In genomic region chr2:241272298-241272721, GRCh38 we compare ENCODE assay signal across 9 cellular contexts. TPM values are rescaled to one million over a fixed set of nuclear protein-coding genes. Genes with fewer than 3 reads are reported as not detected.
DNase-seq lines count a peak whose midpoint lies in the region; ATAC-seq and TF ChIP-seq lines count a peak whose summit lies in the region.
"Had no signal": no experiment of that assay in that cellular context is flagged by ENCODE, and none has a peak within 500 bp of the region (broad histone marks: within the 10 kb centered on the region; RNA-seq: fewer than 3 reads in every experiment).

No MANE protein-coding gene starts in this region.

- no peaks in the 10 kb centered on the region for H3K27me3 Mint-ChIP-seq in activated T-helper 2 cell treated with anti-CD3 and anti-CD28 coated beads, Interferon-gamma antibody, Interleukin-2, Interleukin-4, amounts not matched to agents 10 μg/mL and 5 μg/mL and 100 μg/mL, durations not matched to agents 14 hours and 24 hours and 36 hours (ENCODE audit: low read depth)
- H3K27me3 Mint-ChIP-seq: IgD-negative memory B cell had no signal

- H3K27ac ChIP-seq in C4-2B (peak overlapping the region; percentile 99), HUES48 (ENCODE audit: low read depth, low read length) (no peak overlapping the region), right cardiac atrium (ENCODE audit: low read length) (peak overlapping the region; percentile 76)

- intact Hi-C loops in right cardiac atrium (cut with DNase I): loop anchor here in 1 of 4 donors (5.0 kb wide), 1 partner anchor 45 kb away; the partner anchor contains the start of genes HDLBP and SEPTIN2
- intact Hi-C loops in activated T-helper 2 cell treated with anti-CD3 and anti-CD28 coated beads, Interferon-gamma antibody, Interleukin-2, Interleukin-4, amounts not matched to agents 10 μg/mL and 5 μg/mL and 100 μg/mL, durations not matched to agents 14 hours and 24 hours and 36 hours (cut with micrococcal nuclease): no loop called here

- DNase-seq in activated gamma-delta T cell treated with Interleukin-2 at 50 U/mL for 16 hours (peak; percentile 15), right cardiac atrium (peak; percentile 52 to 81 (median 79)), skeletal muscle cell (ENCODE audit: low read depth) (no peak), 8988T (no peak)
- DNase-seq in activated T-helper 2 cell treated with anti-CD3 and anti-CD28 coated beads, Interferon-gamma antibody, Interleukin-2, Interleukin-4, amounts not matched to agents 10 μg/mL and 5 μg/mL and 100 μg/mL, durations not matched to agents 14 hours and 24 hours and 36 hours (ENCODE audit: low spot score): no peak

- H3K27me3 ChIP-seq in HUES48 (ENCODE audit: control insufficient read depth, insufficient read depth, low read length) (no peaks in the 10 kb centered on the region), right cardiac atrium (ENCODE audit: control insufficient read depth, insufficient read depth) (no peaks in the 10 kb centered on the region)

- ATAC-seq in GM19438 (IDR thresholded peaks at IDR 0.05; ENCODE audit: low read depth, unreplicated experiment): peak; percentile 43
- peak; percentile 27 to 28 for ATAC-seq in right cardiac atrium

- peaks cover 22% of the 10 kb centered on the region for H3K9me3 Mint-ChIP-seq in activated T-helper 2 cell treated with anti-CD3 and anti-CD28 coated beads, Interferon-gamma antibody, Interleukin-2, Interleukin-4, amounts not matched to agents 10 μg/mL and 5 μg/mL and 100 μg/mL, durations not matched to agents 14 hours and 24 hours and 36 hours

- no peak for TF ChIP-seq CTCF in C4-2B (conservative IDR thresholded peaks at IDR 0.05)

- no peak overlapping the region for H3K27ac Mint-ChIP-seq in activated T-helper 2 cell treated with anti-CD3 and anti-CD28 coated beads, Interferon-gamma antibody, Interleukin-2, Interleukin-4, amounts not matched to agents 10 μg/mL and 5 μg/mL and 100 μg/mL, durations not matched to agents 14 hours and 24 hours and 36 hours

- H3K36me3 Mint-ChIP-seq in activated T-helper 2 cell treated with anti-CD3 and anti-CD28 coated beads, Interferon-gamma antibody, Interleukin-2, Interleukin-4, amounts not matched to agents 10 μg/mL and 5 μg/mL and 100 μg/mL, durations not matched to agents 14 hours and 24 hours and 36 hours (ENCODE audit: low read depth): peaks cover 53% of the 10 kb centered on the region
- H3K36me3 Mint-ChIP-seq: IgD-negative memory B cell had no signal

- H3K4me3 Mint-ChIP-seq in activated T-helper 2 cell treated with anti-CD3 and anti-CD28 coated beads, Interferon-gamma antibody, Interleukin-2, Interleukin-4, amounts not matched to agents 10 μg/mL and 5 μg/mL and 100 μg/mL, durations not matched to agents 14 hours and 24 hours and 36 hours (ENCODE audit: low read depth): no peak overlapping the region

- H3K9me3 ChIP-seq in HUES48 (ENCODE audit: control insufficient read depth, insufficient read depth, low read length): no peaks in the 10 kb centered on the region
- no peaks in the 10 kb centered on the region for H3K9me3 ChIP-seq in right cardiac atrium (ENCODE audit: control insufficient read depth, low read length)

- peaks cover 19% of the 10 kb centered on the region for H3K36me3 ChIP-seq in HUES48 (ENCODE audit: control insufficient read depth, insufficient read depth, low read length)

- WGBS in right cardiac atrium: under 1% methylated on average over 54 of the region's 55 CpGs

- H3K4me1 ChIP-seq in HUES48 (ENCODE audit: control insufficient read depth, insufficient read depth, low read length): peaks cover 5% of the 10 kb centered on the region; the same call in 1 of the 2 replicates
- H3K4me1 ChIP-seq in right cardiac atrium (ENCODE audit: control insufficient read depth, insufficient read depth, low read length): peaks cover 11% of the 10 kb centered on the region

- peak overlapping the region; percentile 69 for H3K4me3 ChIP-seq in HUES48 (ENCODE audit: low read depth, low read length)
- peak overlapping the region; percentile 98 for H3K4me3 ChIP-seq in right cardiac atrium (ENCODE audit: low read length)
- peak overlapping the region; percentile 77 for H3K4me3 ChIP-seq in skeletal muscle cell (ENCODE audit: low read depth, low read length)

- peak overlapping the region; percentile 72; the same call in 1 of the 2 replicates for H3K9ac ChIP-seq in HUES48 (ENCODE audit: low read depth, low read length)

- peaks cover 39% of the 10 kb centered on the region for H3K4me1 Mint-ChIP-seq in activated T-helper 2 cell treated with anti-CD3 and anti-CD28 coated beads, Interferon-gamma antibody, Interleukin-2, Interleukin-4, amounts not matched to agents 10 μg/mL and 5 μg/mL and 100 μg/mL, durations not matched to agents 14 hours and 24 hours and 36 hours (ENCODE audit: low read depth)

RNA-seq across cellular contexts. Expression of gene HDLBP, which starts 43.2 kb away (rescaled TPM):
- 100 to 1,000 TPM; 368 to 394 (median 376) TPM for total RNA-seq in right cardiac atrium
- 265 TPM for polyA plus RNA-seq in right cardiac atrium
- total RNA-seq in activated T-helper 2 cell treated with anti-CD3 and anti-CD28 coated beads, Interferon-gamma antibody, Interleukin-2, Interleukin-4, amounts not matched to agents 10 μg/mL and 5 μg/mL and 100 μg/mL, durations not matched to agents 14 hours and 24 hours and 36 hours: 282 and 293 TPM in 2 replicates

RNA-seq across cellular contexts. Expression of gene SEPTIN2, which starts 43.4 kb away (rescaled TPM):
- 100 to 1,000 TPM; 232 to 335 (median 247) TPM for total RNA-seq in right cardiac atrium
- polyA plus RNA-seq in right cardiac atrium: 153 TPM
- 231 TPM in 2 replicates for total RNA-seq in activated T-helper 2 cell treated with anti-CD3 and anti-CD28 coated beads, Interferon-gamma antibody, Interleukin-2, Interleukin-4, amounts not matched to agents 10 μg/mL and 5 μg/mL and 100 μg/mL, durations not matched to agents 14 hours and 24 hours and 36 hours

Comparison
In these comparisons a context has a peak if more than half of its experiments do, and no peak if none do; other contexts are left out.
1. DNase-seq: peak in activated gamma-delta T cell treated with Interleukin-2 at 50 U/mL for 16 hours (single experiment) and right cardiac atrium (3 of 3); none in skeletal muscle cell (single experiment), activated T-helper 2 cell treated with anti-CD3 and anti-CD28 coated beads, Interferon-gamma antibody, Interleukin-2, Interleukin-4, amounts not matched to agents 10 μg/mL and 5 μg/mL and 100 μg/mL, durations not matched to agents 14 hours and 24 hours and 36 hours (single experiment) and 8988T (single experiment).
2. Peak in every context shown above with its lines, with median percentiles within 50 percentile points of each other: H3K4me3 ChIP-seq.